22 cellular contexts compared by ENCODE assay signal in genomic region chr3:58866079-58866478, GRCh38.
"Had no signal": no experiment of that assay in that cellular context is flagged by ENCODE, and none has a peak within 500 bp of the region (broad histone marks: within the 10 kb centered on the region; RNA-seq: fewer than 3 reads in every experiment).

No MANE protein-coding gene starts in this region.

- DNase-seq: dorsolateral prefrontal cortex; effector CD4-positive, alpha-beta T cell; gastrocnemius medialis; head of caudate nucleus; left ventricle myocardium superior; lower lobe of right lung; naive thymus-derived CD8-positive, alpha-beta T cell; nephron progenitor cell; nucleus accumbens; psoas muscle; right cardiac atrium; sigmoid colon; spleen; stimulated activated CD4-positive, alpha-beta T cell treated with anti-CD3 and anti-CD28 coated beads, Interleukin-4, amount 100 ng/mL, for 4 hours; stimulated activated naive CD8-positive, alpha-beta T cell treated with anti-CD3 and anti-CD28 coated beads, Interleukin-15, Interleukin-2, amounts not matched to agents 100 U/mL and 50 U/mL, for 24 hours; substantia nigra; testis; tibial artery had no signal

- H3K9me3 Mint-ChIP-seq: naive thymus-derived CD8-positive, alpha-beta T cell; nephron progenitor cell; stimulated activated memory B cell treated with anti-CD40 and anti-IgM and Interleukin-4, amounts not matched to agents 10 μg/mL and 1 μg/mL and 100 μg/mL, for 72 hours; type B pancreatic cell had no signal

- H3K36me3 ChIP-seq: gastrocnemius medialis, lower lobe of right lung, sigmoid colon, spleen, tibial artery had no signal

- H3K27ac ChIP-seq: dorsolateral prefrontal cortex, gastrocnemius medialis, lower lobe of right lung, psoas muscle, sigmoid colon, spleen, testis, tibial artery had no signal

- H3K4me3 Mint-ChIP-seq: naive thymus-derived CD8-positive, alpha-beta T cell; nephron progenitor cell; stimulated activated memory B cell treated with anti-CD40 and anti-IgM and Interleukin-4, amounts not matched to agents 10 μg/mL and 1 μg/mL and 100 μg/mL, for 72 hours; type B pancreatic cell had no signal

- FAIRE-seq: colon, keratinocyte had no signal

- H3K27me3 Mint-ChIP-seq: type B pancreatic cell had no signal

- H3K4me1 ChIP-seq: gastrocnemius medialis, lower lobe of right lung, psoas muscle, sigmoid colon, testis, tibial artery had no signal

- H3K4me3 ChIP-seq: dorsolateral prefrontal cortex, gastrocnemius medialis, lower lobe of right lung, psoas muscle, sigmoid colon, spleen, testis, tibial artery had no signal

- H3K9me3 ChIP-seq: gastrocnemius medialis, lower lobe of right lung, psoas muscle, sigmoid colon, spleen, testis, tibial artery had no signal

- H3K27ac Mint-ChIP-seq: naive thymus-derived CD8-positive, alpha-beta T cell; nephron progenitor cell; stimulated activated memory B cell treated with anti-CD40 and anti-IgM and Interleukin-4, amounts not matched to agents 10 μg/mL and 1 μg/mL and 100 μg/mL, for 72 hours; type B pancreatic cell had no signal

- H3K27me3 ChIP-seq: gastrocnemius medialis, sigmoid colon, spleen, testis, tibial artery had no signal

- H3K36me3 Mint-ChIP-seq: naive thymus-derived CD8-positive, alpha-beta T cell; stimulated activated memory B cell treated with anti-CD40 and anti-IgM and Interleukin-4, amounts not matched to agents 10 μg/mL and 1 μg/mL and 100 μg/mL, for 72 hours; type B pancreatic cell had no signal

- H3K4me1 Mint-ChIP-seq: nephron progenitor cell had no signal
